In the genomic region with DNA sequence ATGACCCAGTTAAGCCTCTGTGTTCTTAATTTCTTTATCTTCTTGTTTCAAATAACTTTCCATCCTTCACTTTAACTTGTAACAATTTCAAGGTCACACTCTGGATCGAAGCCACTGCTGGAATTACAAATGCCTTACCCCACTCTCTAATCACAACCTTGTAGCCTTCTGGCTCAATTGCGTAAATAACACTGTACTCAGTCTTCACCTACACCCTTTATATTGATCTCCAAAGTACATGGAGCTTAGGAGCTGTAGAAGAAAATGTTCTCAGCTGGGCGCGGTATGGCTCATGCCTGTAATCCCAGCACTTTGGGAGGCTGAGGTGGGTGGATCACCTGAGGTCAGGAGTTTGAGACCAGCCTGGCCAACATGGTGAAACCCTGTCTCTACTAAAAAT, we compare ENCODE assay signal across 8 cellular contexts.
"Had no signal": no experiment of that assay in that cellular context is flagged by ENCODE, and none has a peak within 500 bp of the region (broad histone marks: within the 10 kb centered on the region; RNA-seq: fewer than 3 reads in every experiment).

No MANE protein-coding gene starts in this region.

- DNase-seq: GDM1, GF-D8 had no signal

- FAIRE-seq: G401.6, GM12878, GM12891, GM12892, GM18507, GM19239 had no signal

- H3K4me3 ChIP-seq: GM12878 had no signal

- ATAC-seq: GM12878 had no signal
